ENCODE assay signal across 10 cellular contexts in the genomic region with DNA sequence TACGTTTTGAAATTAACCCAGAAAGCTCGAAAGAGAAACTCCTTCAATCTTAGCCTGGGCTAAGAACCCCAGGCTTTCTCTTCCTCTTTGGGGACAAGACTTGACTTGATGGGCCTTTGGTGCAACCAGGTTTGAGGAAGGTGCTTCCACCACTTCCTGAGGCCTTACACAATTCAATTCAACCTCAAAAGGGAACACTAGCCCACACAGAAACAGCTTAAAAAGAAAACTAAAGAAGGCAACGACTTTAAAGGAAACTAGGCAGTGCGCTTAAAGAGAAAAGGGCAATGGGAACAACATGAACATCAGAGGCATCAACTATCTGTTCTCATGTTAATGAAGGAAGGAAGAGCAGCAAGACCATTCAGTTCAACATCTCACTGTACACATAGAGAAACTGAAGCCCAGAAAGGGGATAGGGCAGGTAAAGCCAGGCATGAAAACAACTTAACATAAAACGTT. TPM values are rescaled to one million over a fixed set of nuclear protein-coding genes. Genes with fewer than 3 reads are reported as not detected.
A peak's percentile ranks its signal among the peaks of the same experiment; 100 is the strongest.
DNase-seq lines count a peak whose midpoint lies in the region; ATAC-seq and TF ChIP-seq lines count a peak whose summit lies in the region.
"Had no signal": no experiment of that assay in that cellular context is flagged by ENCODE, and none has a peak within 500 bp of the region (broad histone marks: within the 10 kb centered on the region; RNA-seq: fewer than 3 reads in every experiment).

No MANE protein-coding gene starts in this region.

- H3K9me3 ChIP-seq in HAP-1: no peaks in the 10 kb centered on the region

- peaks cover 2% of the 10 kb centered on the region; the same call in 1 of the 2 replicates for H3K4me1 ChIP-seq in HAP-1

- in situ Hi-C loops in HAP-1 (cut with MboI; ENCODE audit: low sequenced_read_pairs): no loop called here

- peaks cover 61% of the 10 kb centered on the region for H3K4me1 Mint-ChIP-seq in activated naive CD8-positive, alpha-beta T cell treated with anti-CD3 and anti-CD28 coated beads, Interleukin-2, amount 10 ng/mL, durations not matched to agents 7 days and 5 days
- H3K4me1 Mint-ChIP-seq in glutamatergic neuron (ENCODE audit: low read depth, unreplicated experiment): peaks cover 8% of the 10 kb centered on the region
- H3K4me1 Mint-ChIP-seq in activated CD4-positive, alpha-beta memory T cell treated with anti-CD3 and anti-CD28 coated beads for 36 hours (ENCODE audit: low read depth): peaks cover 10% of the 10 kb centered on the region

- intact Hi-C loops in activated CD4-positive, alpha-beta memory T cell treated with anti-CD3 and anti-CD28 coated beads for 36 hours (cut with micrococcal nuclease): no loop called here

- H3K9me3 Mint-ChIP-seq in activated naive CD8-positive, alpha-beta T cell treated with anti-CD3 and anti-CD28 coated beads, Interleukin-2, amount 10 ng/mL, durations not matched to agents 7 days and 5 days: no peaks in the 10 kb centered on the region
- no peaks in the 10 kb centered on the region for H3K9me3 Mint-ChIP-seq in glutamatergic neuron (ENCODE audit: unreplicated experiment)
- no peaks in the 10 kb centered on the region for H3K9me3 Mint-ChIP-seq in activated CD4-positive, alpha-beta memory T cell treated with anti-CD3 and anti-CD28 coated beads for 36 hours

- no peak overlapping the region for H3K4me3 ChIP-seq in HAP-1

- POLR2A ChIA-PET in activated naive CD8-positive, alpha-beta T cell treated with anti-CD3 and anti-CD28 coated beads, Interleukin-2, amount 10 ng/mL, durations not matched to agents 7 days and 5 days (lab: Charles Lee): no interaction called here
- POLR2A ChIA-PET in activated CD4-positive, alpha-beta memory T cell treated with anti-CD3 and anti-CD28 coated beads for 36 hours (lab: Charles Lee): no interaction called here

- H3K36me3 Mint-ChIP-seq in activated naive CD8-positive, alpha-beta T cell treated with anti-CD3 and anti-CD28 coated beads, Interleukin-2, amount 10 ng/mL, durations not matched to agents 7 days and 5 days: peaks cover 7% of the 10 kb centered on the region
- no peaks in the 10 kb centered on the region for H3K36me3 Mint-ChIP-seq in glutamatergic neuron (ENCODE audit: unreplicated experiment)
- H3K36me3 Mint-ChIP-seq in activated CD4-positive, alpha-beta memory T cell treated with anti-CD3 and anti-CD28 coated beads for 36 hours: no peaks in the 10 kb centered on the region

- no peak for TF ChIP-seq CTCF in glutamatergic neuron (IDR thresholded peaks at IDR 0.05; ENCODE audit: partially characterized antibody, unreplicated experiment)

- no peaks in the 10 kb centered on the region; the same call in 1 of the 2 replicates for H3K27me3 ChIP-seq in HAP-1 (ENCODE audit: low read depth)

- peak overlapping the region; percentile 73 for H3K4me3 Mint-ChIP-seq in activated naive CD8-positive, alpha-beta T cell treated with anti-CD3 and anti-CD28 coated beads, Interleukin-2, amount 10 ng/mL, durations not matched to agents 7 days and 5 days
- no peak overlapping the region for H3K4me3 Mint-ChIP-seq in glutamatergic neuron (ENCODE audit: unreplicated experiment)
- H3K4me3 Mint-ChIP-seq in activated CD4-positive, alpha-beta memory T cell treated with anti-CD3 and anti-CD28 coated beads for 36 hours: no peak overlapping the region

- no peaks in the 10 kb centered on the region; the same call in 1 of the 2 replicates for H3K36me3 ChIP-seq in HAP-1 (replicated peaks)

- peak overlapping the region; percentile 90 for H3K27ac Mint-ChIP-seq in activated naive CD8-positive, alpha-beta T cell treated with anti-CD3 and anti-CD28 coated beads, Interleukin-2, amount 10 ng/mL, durations not matched to agents 7 days and 5 days
- no peak overlapping the region for H3K27ac Mint-ChIP-seq in glutamatergic neuron (ENCODE audit: unreplicated experiment)
- no peak overlapping the region for H3K27ac Mint-ChIP-seq in activated CD4-positive, alpha-beta memory T cell treated with anti-CD3 and anti-CD28 coated beads for 36 hours

- ATAC-seq in GM19397 (IDR thresholded peaks at IDR 0.05; ENCODE audit: unreplicated experiment) (peak; percentile 45), HG03280 (IDR thresholded peaks at IDR 0.05; ENCODE audit: unreplicated experiment) (peak; percentile 47)
- ATAC-seq in activated naive CD8-positive, alpha-beta T cell treated with anti-CD3 and anti-CD28 coated beads, Interleukin-2, amount 10 ng/mL, durations not matched to agents 7 days and 5 days (ENCODE audit: low read depth): peak; percentile 75

- CTCF ChIA-PET in activated CD4-positive, alpha-beta memory T cell treated with anti-CD3 and anti-CD28 coated beads for 36 hours (lab: Charles Lee): no interaction called here

- H3K27me3 Mint-ChIP-seq in activated naive CD8-positive, alpha-beta T cell treated with anti-CD3 and anti-CD28 coated beads, Interleukin-2, amount 10 ng/mL, durations not matched to agents 7 days and 5 days: peaks cover 2% of the 10 kb centered on the region
- H3K27me3 Mint-ChIP-seq in glutamatergic neuron (ENCODE audit: unreplicated experiment): peaks cover 2% of the 10 kb centered on the region
- H3K27me3 Mint-ChIP-seq in activated CD4-positive, alpha-beta memory T cell treated with anti-CD3 and anti-CD28 coated beads for 36 hours: no peaks in the 10 kb centered on the region

- peak; percentile 44 for DNase-seq in ELF-1 (ENCODE audit: low read depth, low spot score)
- no peak for DNase-seq in activated naive CD8-positive, alpha-beta T cell treated with anti-CD3 and anti-CD28 coated beads, Interleukin-2, amount 10 ng/mL, durations not matched to agents 7 days and 5 days
- no peak for DNase-seq in DMS 273 treated with DMSO at 0.1 percent for 48 hours (lab: John Stamatoyannopoulos, UW)
- no peak for DNase-seq in HAP-1 (ENCODE audit: low spot score in 2 of 2)
- DNase-seq in glutamatergic neuron: no peak
- DNase-seq in activated CD4-positive, alpha-beta memory T cell treated with anti-CD3 and anti-CD28 coated beads for 36 hours: no peak
- DNase-seq: activated gamma-delta T cell, NCI-H2029 had no signal

RNA-seq across cellular contexts. Expression of a gene that starts 24.8 kb away (rescaled TPM):
- 10 to 100 TPM; 77.2 to 83.6 TPM for total RNA-seq in activated naive CD8-positive, alpha-beta T cell treated with anti-CD3 and anti-CD28 coated beads, Interleukin-2, amount 10 ng/mL, durations not matched to agents 7 days and 5 days
- total RNA-seq in glutamatergic neuron (ENCODE audit: unreplicated experiment): 126 TPM
- total RNA-seq in activated CD4-positive, alpha-beta memory T cell treated with anti-CD3 and anti-CD28 coated beads for 36 hours: 10 to 100 TPM; 30.4 to 33.1 TPM
